ENCODE assay signal across 1 cellular context in genomic region chr10:122954731-122955050, GRCh38.
A peak's percentile ranks its signal among the peaks of the same experiment; 100 is the strongest.
TF ChIP-seq lines count a peak whose summit lies in the region.

No MANE protein-coding gene starts in this region.

TF ChIP-seq in K562, 482 proteins besides CTCF, POLR2A, EP300 and RAD21:
- TF ChIP-seq ZNF174 (CRISPR knock-in tag; IDR thresholded peaks at IDR 0.05): no peak
- TF ChIP-seq SIRT6 (IDR thresholded peaks at IDR 0.05; ENCODE audit: low read depth, low read length): no peak
- TF ChIP-seq SPI1 (IDR thresholded peaks at IDR 0.05; ENCODE audit: borderline replicate concordance, low read depth, low read length): no peak
- TF ChIP-seq NR2C2 (CRISPR knock-in tag; IDR thresholded peaks at IDR 0.05): no peak
- peak; percentile 53; the same call in 1 of the 2 replicates for TF ChIP-seq NR2C2 (tag; IDR thresholded peaks at IDR 0.05)
- TF ChIP-seq ZNF511 (CRISPR knock-in tag; IDR thresholded peaks at IDR 0.05): 0 out of 2 replicates have a peak, but pooled peaks have one; percentile 0
- TF ChIP-seq, protein P1, sequence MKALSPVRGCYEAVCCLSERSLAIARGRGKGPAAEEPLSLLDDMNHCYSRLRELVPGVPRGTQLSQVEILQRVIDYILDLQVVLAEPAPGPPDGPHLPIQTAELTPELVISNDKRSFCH (CRISPR knock-in tag; IDR thresholded peaks at IDR 0.05): no peak
- TF ChIP-seq, protein P1 (tag; IDR thresholded peaks at IDR 0.05): no peak
- TF ChIP-seq RBM17 (IDR thresholded peaks at IDR 0.05; ENCODE audit: borderline replicate concordance, low read depth, low read length): no peak
- no peak for TF ChIP-seq NFXL1 (CRISPR knock-in tag; IDR thresholded peaks at IDR 0.05)
